ENCODE assay signal across 27 cellular contexts in the genomic region with DNA sequence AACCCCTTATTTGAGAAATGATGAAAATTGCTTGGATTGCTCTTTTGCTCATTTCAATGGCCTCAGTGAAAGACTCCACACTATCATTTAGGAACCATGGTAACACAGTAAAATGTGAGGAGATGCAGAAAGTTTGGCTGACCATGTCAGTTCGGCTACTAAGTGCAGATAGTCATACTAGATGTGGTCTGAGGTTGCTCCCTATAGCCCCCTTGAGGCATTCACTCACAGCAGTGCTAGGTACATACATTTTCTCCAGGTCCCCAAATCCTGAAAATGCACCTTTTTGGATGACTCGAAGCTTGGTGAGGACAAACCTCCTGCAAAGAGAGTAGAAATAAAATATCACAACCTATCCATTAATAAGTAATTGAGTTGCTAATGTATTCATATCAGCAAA.
"Had no signal": no experiment of that assay in that cellular context is flagged by ENCODE, and none has a peak within 500 bp of the region (broad histone marks: within the 10 kb centered on the region; RNA-seq: fewer than 3 reads in every experiment).

No MANE protein-coding gene starts in this region.

- H3K4me1 ChIP-seq: colonic mucosa, foreskin keratinocyte, gastroesophageal sphincter, heart left ventricle, left lung, prostate gland, right atrium auricular region, tibial nerve, upper lobe of left lung had no signal

- H3K27me3 Mint-ChIP-seq: dendritic cell treated with granulocyte-macrophage colony-stimulating factor and Interleukin-4, amounts not matched to agents 40 ng/mL and 50 ng/mL, for 4 days; stimulated activated memory B cell treated with anti-CD40 and anti-IgM and Interleukin-4, amounts not matched to agents 10 μg/mL and 1 μg/mL and 100 μg/mL, for 72 hours had no signal

- H3K36me3 Mint-ChIP-seq: mesothelial cell of epicardium; naive thymus-derived CD4-positive, alpha-beta T cell; stimulated activated memory B cell treated with anti-CD40 and anti-IgM and Interleukin-4, amounts not matched to agents 10 μg/mL and 1 μg/mL and 100 μg/mL, for 72 hours had no signal

- H3K36me3 ChIP-seq: colonic mucosa, esophagus muscularis mucosa, gastroesophageal sphincter, heart left ventricle, left lung, prostate gland, right atrium auricular region, thoracic aorta, tibial nerve, upper lobe of left lung had no signal

- H3K4me3 Mint-ChIP-seq: dendritic cell treated with granulocyte-macrophage colony-stimulating factor and Interleukin-4, amounts not matched to agents 40 ng/mL and 50 ng/mL, for 4 days; mesothelial cell of epicardium; naive thymus-derived CD4-positive, alpha-beta T cell; nephron; stimulated activated memory B cell treated with anti-CD40 and anti-IgM and Interleukin-4, amounts not matched to agents 10 μg/mL and 1 μg/mL and 100 μg/mL, for 72 hours had no signal

- H3K9me3 ChIP-seq: colonic mucosa, esophagus muscularis mucosa, gastroesophageal sphincter, left lung, prostate gland, thoracic aorta, tibial nerve, upper lobe of left lung had no signal

- H3K4me2 ChIP-seq: hepatocyte, smooth muscle cell had no signal

- DNase-seq: colonic mucosa; effector CD8-positive, alpha-beta T cell; foreskin keratinocyte; heart left ventricle; left lung; mesenchymal stem cell; naive thymus-derived CD4-positive, alpha-beta T cell; nucleus accumbens; stimulated activated CD4-positive, alpha-beta T cell treated with anti-CD3 and anti-CD28 coated beads, Interleukin-12 subunit alpha, Interleukin-12 subunit beta, amount 100 ng/mL, for 4 hours; stimulated activated CD4-positive, alpha-beta T cell treated with anti-CD3 and anti-CD28 coated beads, Interleukin-2, amount 100 ng/mL, for 24 hours; stimulated activated CD4-positive, alpha-beta T cell treated with anti-CD3 and anti-CD28 coated beads, Interleukin-4, amount 100 ng/mL, for 24 hours; stimulated activated naive CD8-positive, alpha-beta T cell treated with anti-CD3 and anti-CD28 coated beads, Interleukin-15, Interleukin-2, amounts not matched to agents 100 U/mL and 50 U/mL, for 24 hours; substantia nigra; upper lobe of left lung had no signal

- H3K27ac Mint-ChIP-seq: dendritic cell treated with granulocyte-macrophage colony-stimulating factor and Interleukin-4, amounts not matched to agents 40 ng/mL and 50 ng/mL, for 4 days; mesothelial cell of epicardium; naive thymus-derived CD4-positive, alpha-beta T cell; nephron; stimulated activated memory B cell treated with anti-CD40 and anti-IgM and Interleukin-4, amounts not matched to agents 10 μg/mL and 1 μg/mL and 100 μg/mL, for 72 hours had no signal

- H3K4me3 ChIP-seq: colonic mucosa, esophagus muscularis mucosa, gastroesophageal sphincter, heart left ventricle, hepatocyte, left lung, prostate gland, right atrium auricular region, smooth muscle cell, thoracic aorta, tibial nerve, upper lobe of left lung had no signal

- ATAC-seq: foreskin keratinocyte; gastroesophageal sphincter; heart left ventricle; left lung; naive thymus-derived CD4-positive, alpha-beta T cell; sciatic nerve; stimulated activated memory B cell treated with anti-CD40 and anti-IgM and Interleukin-4, amounts not matched to agents 10 μg/mL and 1 μg/mL and 100 μg/mL, for 72 hours; stimulated activated naive CD8-positive, alpha-beta T cell treated with anti-CD3 and anti-CD28 coated beads, Interleukin-15, Interleukin-2, amounts not matched to agents 100 U/mL and 50 U/mL, for 24 hours had no signal

- H3K27me3 ChIP-seq: colonic mucosa, esophagus muscularis mucosa, foreskin keratinocyte, gastroesophageal sphincter, heart left ventricle, hepatocyte, left lung, right atrium auricular region, tibial nerve, upper lobe of left lung had no signal

- H3K27ac ChIP-seq: colonic mucosa, esophagus muscularis mucosa, foreskin keratinocyte, gastroesophageal sphincter, heart left ventricle, hepatocyte, left lung, prostate gland, right atrium auricular region, thoracic aorta, tibial nerve, upper lobe of left lung had no signal

- H2AFZ ChIP-seq: hepatocyte had no signal

- H3K4me1 Mint-ChIP-seq: mesothelial cell of epicardium; naive thymus-derived CD4-positive, alpha-beta T cell; nephron; stimulated activated memory B cell treated with anti-CD40 and anti-IgM and Interleukin-4, amounts not matched to agents 10 μg/mL and 1 μg/mL and 100 μg/mL, for 72 hours had no signal

- H3K79me2 ChIP-seq: hepatocyte had no signal
